1 cellular context compared by ENCODE assay signal in the genomic region with DNA sequence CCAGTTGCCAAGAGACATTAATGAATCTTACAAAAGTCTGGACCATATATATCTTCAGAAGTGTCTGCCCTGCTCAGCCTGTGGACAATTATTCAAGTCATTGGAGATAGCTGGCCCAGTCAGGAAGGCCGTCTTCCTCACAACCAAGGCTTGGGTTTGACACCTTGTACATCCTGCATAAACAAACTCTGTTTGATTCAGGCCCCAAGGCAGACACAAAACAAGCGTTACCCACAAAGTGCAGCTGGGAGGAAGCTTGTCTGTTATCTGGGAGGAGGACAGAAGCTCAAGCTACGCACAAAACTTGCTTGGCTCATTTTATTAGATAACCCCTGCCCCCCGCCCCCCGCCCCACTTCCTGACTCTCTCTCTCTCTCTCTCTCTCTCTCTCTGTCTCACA.
TF ChIP-seq lines count a peak whose summit lies in the region.

No MANE protein-coding gene starts in this region.

TF ChIP-seq in endothelial cell of umbilical vein, 7 proteins besides CTCF, POLR2A, EP300 and RAD21 (continued from another document):
- TF ChIP-seq GATA2 (IDR thresholded peaks at IDR 0.05; ENCODE audit: insufficient read depth, insufficient read length, low read depth, low read length), result peak; percentile 83
- no peak for TF ChIP-seq EZH2 (IDR thresholded peaks at IDR 0.05; ENCODE audit: borderline replicate concordance, low read depth, low read length, severe bottlenecking)
